In genomic region chr16:58009856-58010416, GRCh38 we compare ENCODE assay signal across 20 cellular contexts. TPM values are rescaled to one million over a fixed set of nuclear protein-coding genes. Genes with fewer than 3 reads are reported as not detected.
A peak's percentile ranks its signal among the peaks of the same experiment; 100 is the strongest.
DNase-seq lines count a peak whose midpoint lies in the region; ATAC-seq, FAIRE-seq and TF ChIP-seq lines count a peak whose summit lies in the region.
"Had no signal": no experiment of that assay in that cellular context is flagged by ENCODE, and none has a peak within 500 bp of the region (broad histone marks: within the 10 kb centered on the region; RNA-seq: fewer than 3 reads in every experiment).

No MANE protein-coding gene starts in this region.

- peaks cover 12% of the 10 kb centered on the region for H3K9me3 Mint-ChIP-seq in endodermal cell
- H3K9me3 Mint-ChIP-seq in activated naive CD8-positive, alpha-beta T cell treated with anti-CD3 and anti-CD28 coated beads for 36 hours: no peaks in the 10 kb centered on the region

- 81 to 85% methylated on average over 9 to 11 of the region's 11 CpGs for WGBS in endodermal cell (ENCODE audit: insufficient coverage in 1 of 2, insufficient read length in 1 of 2), 2 experiments
- WGBS in spleen, 5 donors: 87 to 92% (median 88%) methylated on average over 11 of the region's 11 CpGs

- no peak overlapping the region for H3K4me3 ChIP-seq in right atrium auricular region
- peak overlapping the region; percentile 50 for H3K4me3 ChIP-seq in endodermal cell (ENCODE audit: low read length)
- no peak overlapping the region for H3K4me3 ChIP-seq in keratinocyte (ENCODE audit: control insufficient read depth in 2 of 3, extremely low read depth in 1 of 3, insufficient read depth in 2 of 3, low read depth in 1 of 3, low read length in 3 of 3)
- no peak overlapping the region for H3K4me3 ChIP-seq in spleen
- H3K4me3 ChIP-seq: BLaER1 treated with 17β-estradiol and CSF1 and Interleukin-3, amounts not matched to agents 10 nM and 100 nM; GM12878; GM23248; Peyer's patch had no signal

- H3K27me3 ChIP-seq in right atrium auricular region (no peaks in the 10 kb centered on the region), endodermal cell (ENCODE audit: control insufficient read depth, insufficient read depth, low read length, poor library complexity, severe bottlenecking) (no peaks in the 10 kb centered on the region), keratinocyte (ENCODE audit: control insufficient read depth, extremely low read depth, insufficient read depth, low read length) (no peaks in the 10 kb centered on the region), spleen (replicated peaks in 1 of 7) (no peaks in the 10 kb centered on the region)
- H3K27me3 ChIP-seq: BLaER1 treated with 17β-estradiol and CSF1 and Interleukin-3, amounts not matched to agents 10 nM and 100 nM; Peyer's patch had no signal

- H3K4me2 ChIP-seq in keratinocyte (ENCODE audit: control insufficient read depth, extremely low read depth, insufficient read depth, low read depth, low read length): no peak overlapping the region
- H3K4me2 ChIP-seq: BLaER1 treated with 17β-estradiol and CSF1 and Interleukin-3, amounts not matched to agents 10 nM and 100 nM had no signal

- peak overlapping the region; percentile 27 for H3K4me3 Mint-ChIP-seq in endodermal cell
- no peak overlapping the region for H3K4me3 Mint-ChIP-seq in activated naive CD8-positive, alpha-beta T cell treated with anti-CD3 and anti-CD28 coated beads for 36 hours

- no peak overlapping the region for H3K9ac ChIP-seq in endodermal cell (ENCODE audit: extremely low read depth, low read length, poor library complexity, severe bottlenecking)
- no peak overlapping the region for H3K9ac ChIP-seq in keratinocyte (ENCODE audit: control insufficient read depth, extremely low read depth, insufficient read depth, low read length)
- H3K9ac ChIP-seq: GM23248 had no signal

- H3K9me3 ChIP-seq in right atrium auricular region: no peaks in the 10 kb centered on the region
- peaks cover 19% of the 10 kb centered on the region for H3K9me3 ChIP-seq in endodermal cell (ENCODE audit: control insufficient read depth, low read length)
- no peaks in the 10 kb centered on the region for H3K9me3 ChIP-seq in keratinocyte (ENCODE audit: control insufficient read depth, low read depth, low read length)
- peaks cover 0 to 5% (median 2%) of the 10 kb centered on the region in 8 donors for H3K9me3 ChIP-seq in spleen
- H3K9me3 ChIP-seq: Peyer's patch had no signal

- H3K27me3 Mint-ChIP-seq in endodermal cell (ENCODE audit: insufficient read depth): no peaks in the 10 kb centered on the region
- H3K27me3 Mint-ChIP-seq in activated naive CD8-positive, alpha-beta T cell treated with anti-CD3 and anti-CD28 coated beads for 36 hours: no peaks in the 10 kb centered on the region

- peaks cover 64% of the 10 kb centered on the region for H3K36me3 Mint-ChIP-seq in endodermal cell (ENCODE audit: low read depth)
- peaks cover 17% of the 10 kb centered on the region for H3K36me3 Mint-ChIP-seq in activated naive CD8-positive, alpha-beta T cell treated with anti-CD3 and anti-CD28 coated beads for 36 hours

- FAIRE-seq in keratinocyte (lab: Jason Lieb, UNC): peak; percentile 5
- FAIRE-seq: A204.1, GM12878, GM18507 had no signal

- peak; percentile 74 for ATAC-seq in Right ventricle myocardium inferior
- ATAC-seq in HG02623 (IDR thresholded peaks at IDR 0.05; ENCODE audit: unreplicated experiment): no peak
- ATAC-seq: GM12878 had no signal

- no peak for TF ChIP-seq POLR2A in spleen (IDR thresholded peaks at IDR 0.05)

- H3K4me1 ChIP-seq in right atrium auricular region: peaks cover 0 to 3% of the 10 kb centered on the region in 2 donors
- peaks cover 33% of the 10 kb centered on the region for H3K4me1 ChIP-seq in endodermal cell (ENCODE audit: control insufficient read depth, insufficient read depth, low read length)
- no peaks in the 10 kb centered on the region for H3K4me1 ChIP-seq in keratinocyte (ENCODE audit: control insufficient read depth, extremely low read depth, insufficient read depth, low read length)
- H3K4me1 ChIP-seq in spleen: peaks cover 0 to 8% (median 4%) of the 10 kb centered on the region in 6 donors
- H3K4me1 ChIP-seq: Peyer's patch had no signal

- peak overlapping the region; percentile 95 for H3K27ac Mint-ChIP-seq in endodermal cell
- no peak overlapping the region for H3K27ac Mint-ChIP-seq in activated naive CD8-positive, alpha-beta T cell treated with anti-CD3 and anti-CD28 coated beads for 36 hours

- no peaks in the 10 kb centered on the region for H4K20me1 ChIP-seq in keratinocyte (ENCODE audit: control insufficient read depth, extremely low read depth, insufficient read depth, low read length)

- no peak for DNase-seq in Right ventricle myocardium inferior (ENCODE audit: missing footprints)
- DNase-seq in right atrium auricular region (ENCODE audit: low spot score): no peak
- peak; percentile 57 for DNase-seq in endodermal cell
- DNase-seq in keratinocyte (ENCODE audit: low read depth, low spot score): no peak
- peak; percentile 54 for DNase-seq in spleen
- no peak for DNase-seq in OCI-M2 (lab: John Stamatoyannopoulos, UW; ENCODE audit: unreplicated experiment)
- DNase-seq in activated naive CD8-positive, alpha-beta T cell treated with anti-CD3 and anti-CD28 coated beads for 36 hours: no peak
- DNase-seq: GDM1, GM23248, NCI-H1092, NCI-H146, NCI-H226, SHP77 treated with DMSO at 0.1 percent for 48 hours had no signal

- peaks cover 42% of the 10 kb centered on the region for H3K4me1 Mint-ChIP-seq in endodermal cell
- no peaks in the 10 kb centered on the region for H3K4me1 Mint-ChIP-seq in activated naive CD8-positive, alpha-beta T cell treated with anti-CD3 and anti-CD28 coated beads for 36 hours

- H3K27ac ChIP-seq in right atrium auricular region (no peak overlapping the region), endodermal cell (ENCODE audit: low read depth, low read length) (no peak overlapping the region), keratinocyte (ENCODE audit: control insufficient read depth, insufficient read depth, low read length) (no peak overlapping the region), spleen (no peak overlapping the region)
- H3K27ac ChIP-seq: BLaER1 treated with 17β-estradiol and CSF1 and Interleukin-3, amounts not matched to agents 10 nM and 100 nM; GM23248; Peyer's patch had no signal

- dilution Hi-C loops in keratinocyte (cut with MboI; ENCODE audit: extremely low pct_ligation_motif_present, low sequenced_read_pairs): no loop called here

- H3K9me1 ChIP-seq in keratinocyte (ENCODE audit: control insufficient read depth, extremely low read depth, insufficient read depth, low read length): no peaks in the 10 kb centered on the region

- H3K36me3 ChIP-seq in right atrium auricular region (peaks cover 27% of the 10 kb centered on the region), endodermal cell (ENCODE audit: control insufficient read depth, insufficient read depth, low read length) (peaks cover 77% of the 10 kb centered on the region), keratinocyte (ENCODE audit: control insufficient read depth in 2 of 2, extremely low read depth in 1 of 2, insufficient read depth in 2 of 2, low read length in 2 of 2) (peaks cover 18 to 30% of the 10 kb centered on the region in 2 experiments), spleen (peaks cover 2 to 94% (median 44%) of the 10 kb centered on the region in 6 donors)

- intact Hi-C loops in Right ventricle myocardium inferior (cut with DNase I): loop anchor here (10.0 kb wide), 1 partner anchor 255 kb away; no protein-coding TSS in a partner anchor
- intact Hi-C loops in spleen (cut with DNase I; ENCODE audit: low total_unique reads): loop anchor here (10.0 kb wide), 2 partner anchors 255 to 415 kb away; no protein-coding TSS in a partner anchor

- TF ChIP-seq CTCF in right atrium auricular region (IDR thresholded peaks at IDR 0.05): no peak
- TF ChIP-seq CTCF in endodermal cell (conservative IDR thresholded peaks at IDR 0.05): no peak
- TF ChIP-seq CTCF in keratinocyte (optimal IDR thresholded peaks at IDR 0.05 in 1 of 3, IDR thresholded peaks at IDR 0.05 in 1 of 3, conservative IDR thresholded peaks at IDR 0.05 in 1 of 3; ENCODE audit: extremely low read depth in 1 of 3, insufficient read depth in 2 of 3, low read length in 3 of 3): no peak
- no peak for TF ChIP-seq CTCF in spleen (IDR thresholded peaks at IDR 0.05 in 8 of 11, conservative IDR thresholded peaks at IDR 0.05 in 3 of 11)

- no peak overlapping the region for H2AFZ ChIP-seq in keratinocyte (ENCODE audit: control insufficient read depth, low read length)
- H2AFZ ChIP-seq: GM23248 had no signal

- H3K79me2 ChIP-seq in keratinocyte (ENCODE audit: control insufficient read depth, insufficient read depth, low read length): peaks cover 17% of the 10 kb centered on the region

RNA-seq across cellular contexts. Expression of gene USB1, which starts 8.7 kb away (rescaled TPM):
- total RNA-seq in Right ventricle myocardium inferior (36.2 TPM), right atrium auricular region (10 to 100 TPM; 32.2 to 43.2 TPM), endodermal cell (100 to 1,000 TPM; 139 to 163 TPM), spleen (10 to 100 TPM; 35.0 to 78.4 (median 49.5) TPM)
- 62.2 TPM for polyA plus RNA-seq in endodermal cell (2013, experiment 1 of 2)
- polyA plus RNA-seq in endodermal cell (2013, experiment 2 of 2): 62.7 TPM
- polyA plus RNA-seq in keratinocyte (63.5 to 88.7 TPM (median 75.9 TPM) in 3 replicates), spleen (10 to 100 TPM; 17.7 to 25.4 (median 18.9) TPM)
- polyA plus RNA-seq in keratinocyte (2011; ENCODE audit: low read depth): 6.9 TPM
- 73.2 and 93.1 TPM in 2 replicates for polyA plus RNA-seq in keratinocyte (2011; cell fraction: cytosol; rRNA removed)
- 79.9 and 94.3 TPM in 2 replicates for polyA plus RNA-seq in keratinocyte (2011; cell fraction: nucleus; rRNA removed)
- 24.5 and 91.8 TPM in 2 replicates for polyA plus RNA-seq in keratinocyte (2012; ENCODE audit: low replicate concordance)
- polyA minus RNA-seq in keratinocyte: 91.3 to 211 TPM (median 91.5 TPM) in 3 replicates
- polyA minus RNA-seq in keratinocyte (2011; cell fraction: cytosol; rRNA and poly(A)+ RNA removed): 151 TPM
- 32.8 and 36.8 TPM in 2 replicates for polyA minus RNA-seq in keratinocyte (2011; cell fraction: nucleus; rRNA and poly(A)+ RNA removed)
- total RNA-seq in activated naive CD8-positive, alpha-beta T cell treated with anti-CD3 and anti-CD28 coated beads for 36 hours: 10 to 100 TPM; 52.6 to 54.2 TPM

RNA-seq across cellular contexts. Expression of gene ZNF319, which starts 9.5 kb away (rescaled TPM):
- total RNA-seq in Right ventricle myocardium inferior: 7.0 TPM
- total RNA-seq in right atrium auricular region: 1 to 10 TPM; 5.1 to 6.6 TPM
- 10 to 100 TPM in 1 of 2 donors, 1 to 10 TPM in 1; 9.8 to 10.8 TPM for total RNA-seq in endodermal cell
- 11.5 TPM for polyA plus RNA-seq in endodermal cell (2013, experiment 1 of 2)
- 8.2 TPM for polyA plus RNA-seq in endodermal cell (2013, experiment 2 of 2)
- polyA plus RNA-seq in keratinocyte: 3.3 to 6.9 TPM (median 4.5 TPM) in 3 replicates
- polyA plus RNA-seq in keratinocyte (2011; ENCODE audit: low read depth): 0.55 TPM
- polyA plus RNA-seq in keratinocyte (2011; cell fraction: cytosol; rRNA removed): 4.9 and 7.7 TPM in 2 replicates
- polyA plus RNA-seq in keratinocyte (2011; cell fraction: nucleus; rRNA removed): 9.8 and 13.4 TPM in 2 replicates
- polyA plus RNA-seq in keratinocyte (2012; ENCODE audit: low replicate concordance): 3.4 and 4.7 TPM in 2 replicates
- 3.5 to 10.7 TPM (median 8.2 TPM) in 3 replicates for polyA minus RNA-seq in keratinocyte
- polyA minus RNA-seq in keratinocyte (2011; cell fraction: cytosol; rRNA and poly(A)+ RNA removed): 10.2 TPM
- 7.5 and 8.6 TPM in 2 replicates for polyA minus RNA-seq in keratinocyte (2011; cell fraction: nucleus; rRNA and poly(A)+ RNA removed)
- total RNA-seq in spleen: 10 to 100 TPM; 13.0 to 23.4 (median 17.4) TPM
- 1 to 10 TPM; 3.0 to 7.6 (median 3.4) TPM for polyA plus RNA-seq in spleen
- 1 to 10 TPM; 6.8 to 7.2 TPM for total RNA-seq in activated naive CD8-positive, alpha-beta T cell treated with anti-CD3 and anti-CD28 coated beads for 36 hours

RNA-seq across cellular contexts. Expression of gene MMP15, which starts 15.6 kb away (rescaled TPM):
- total RNA-seq in Right ventricle myocardium inferior: 70.3 TPM
- 10 to 100 TPM; 36.9 to 52.3 TPM for total RNA-seq in right atrium auricular region
- 100 to 1,000 TPM in 1 of 2 donors, 10 to 100 TPM in 1; 99.8 to 105 TPM for total RNA-seq in endodermal cell
- 34.0 TPM for polyA plus RNA-seq in endodermal cell (2013, experiment 1 of 2)
- polyA plus RNA-seq in endodermal cell (2013, experiment 2 of 2): 34.0 TPM
- 3.7 to 7.2 TPM (median 5.6 TPM) in 3 replicates for polyA plus RNA-seq in keratinocyte
- 1.4 TPM for polyA plus RNA-seq in keratinocyte (2011; ENCODE audit: low read depth)
- 2.8 and 5.2 TPM in 2 replicates for polyA plus RNA-seq in keratinocyte (2011; cell fraction: cytosol; rRNA removed)
- 15.0 and 19.3 TPM in 2 replicates for polyA plus RNA-seq in keratinocyte (2011; cell fraction: nucleus; rRNA removed)
- polyA plus RNA-seq in keratinocyte (2012; ENCODE audit: low replicate concordance): 7.5 and 9.9 TPM in 2 replicates
- 5.7 to 15.0 TPM (median 6.5 TPM) in 3 replicates for polyA minus RNA-seq in keratinocyte
- 15.9 TPM for polyA minus RNA-seq in keratinocyte (2011; cell fraction: cytosol; rRNA and poly(A)+ RNA removed)
- 26.8 and 29.5 TPM in 2 replicates for polyA minus RNA-seq in keratinocyte (2011; cell fraction: nucleus; rRNA and poly(A)+ RNA removed)
- total RNA-seq in spleen: 10 to 100 TPM in 6 of 7 donors, 1 to 10 TPM in 1; 6.5 to 24.2 (median 16.9) TPM
- polyA plus RNA-seq in spleen: 1 to 10 TPM; 2.3 to 5.7 (median 2.9) TPM
- total RNA-seq in activated naive CD8-positive, alpha-beta T cell treated with anti-CD3 and anti-CD28 coated beads for 36 hours: under 1 TPM; 0.12 to 0.25 TPM

RNA-seq across cellular contexts. Expression of gene CNGB1, which starts 39.0 kb away (rescaled TPM):
- not detected for total RNA-seq in Right ventricle myocardium inferior
- total RNA-seq in right atrium auricular region: not detected
- total RNA-seq in endodermal cell: under 1 TPM; 0.29 to 0.60 TPM
- polyA plus RNA-seq in endodermal cell (2013, experiment 1 of 2): 1.1 TPM
- 0.50 TPM for polyA plus RNA-seq in endodermal cell (2013, experiment 2 of 2)
- polyA plus RNA-seq in keratinocyte: 0.07 to 0.22 TPM (median 0.08 TPM) in 3 replicates
- 0.40 TPM for polyA plus RNA-seq in keratinocyte (2011; ENCODE audit: low read depth)
- polyA plus RNA-seq in keratinocyte (2011; cell fraction: cytosol; rRNA removed): 0.06 and 0.12 TPM in 2 replicates
- polyA plus RNA-seq in keratinocyte (2011; cell fraction: nucleus; rRNA removed): 0.27 and 0.28 TPM in 2 replicates
- 0.28 and 0.32 TPM in 2 replicates for polyA plus RNA-seq in keratinocyte (2012; ENCODE audit: low replicate concordance)
- 0.20 to 0.35 TPM in 2 of 3 replicates, not detected in the other for polyA minus RNA-seq in keratinocyte
- polyA minus RNA-seq in keratinocyte (2011; cell fraction: cytosol; rRNA and poly(A)+ RNA removed): not detected
- 0.16 and 1.8 TPM in 2 replicates for polyA minus RNA-seq in keratinocyte (2011; cell fraction: nucleus; rRNA and poly(A)+ RNA removed)
- total RNA-seq in spleen: not detected
- under 1 TPM in 2 of 3 donors, not detected in 1; 0.02 to 0.12 TPM for polyA plus RNA-seq in spleen
- not detected for total RNA-seq in activated naive CD8-positive, alpha-beta T cell treated with anti-CD3 and anti-CD28 coated beads for 36 hours
- total RNA-seq: GM12878, GM23248, MCF 10A had no signal
- polyA plus RNA-seq: GM23248 had no signal

Comparison
In these comparisons a context has a peak if more than half of its experiments do, and no peak if none do; other contexts are left out.
1. DNase-seq: peak in endodermal cell (single experiment) and spleen (single experiment); none in Right ventricle myocardium inferior (single experiment), right atrium auricular region (single experiment), keratinocyte (single experiment), OCI-M2 (single experiment) and activated naive CD8-positive, alpha-beta T cell treated with anti-CD3 and anti-CD28 coated beads for 36 hours (single experiment).
2. RNA of gene MMP15, which starts 15.6 kb away (total RNA-seq): 99.8 to 105 TPM in endodermal cell, 70.3 TPM in Right ventricle myocardium inferior (single experiment), 36.9 to 52.3 TPM in right atrium auricular region and 6.5 to 24.2 TPM in spleen; 0.12 to 0.25 TPM in activated naive CD8-positive, alpha-beta T cell treated with anti-CD3 and anti-CD28 coated beads for 36 hours; every median in the first group is over 4 times any median in the second.